In genomic region chr10:5631936-5632335, GRCh38 we compare ENCODE assay signal across 17 cellular contexts. TPM values are rescaled to one million over a fixed set of nuclear protein-coding genes. Genes with fewer than 3 reads are reported as not detected.
DNase-seq lines count a peak whose midpoint lies in the region; ATAC-seq, FAIRE-seq and TF ChIP-seq lines count a peak whose summit lies in the region.
"Had no signal": no experiment of that assay in that cellular context is flagged by ENCODE, and none has a peak within 500 bp of the region (broad histone marks: within the 10 kb centered on the region; RNA-seq: fewer than 3 reads in every experiment).

No MANE protein-coding gene starts in this region.

- ATAC-seq in A549, result peak; percentile 15 to 23; a peak in 3 of 6 replicates
- ATAC-seq in HG03045 (IDR thresholded peaks at IDR 0.05; ENCODE audit: unreplicated experiment), result no peak

- FAIRE-seq in A549 (lab: Jason Lieb, UNC), result no peak

- H3K27ac ChIP-seq in A549 (peak overlapping the region; percentile 54 to 60), PC-9 (no peak overlapping the region), prostate gland (peak overlapping the region; percentile 18 to 27)
- H3K27ac ChIP-seq: brain microvascular endothelial cell had no signal

- POLR2A ChIA-PET in A549 (lab: Yijun Ruan, JAX) (no interaction called here), PC-9 (lab: Charles Lee; ENCODE audit: unreplicated experiment) (no interaction called here), GM10248 (lab: Yijun Ruan, JAX) (no interaction called here)

- H3K9me3 ChIP-seq in A549 (no peaks in the 10 kb centered on the region), PC-9 (ENCODE audit: insufficient read depth, low read depth) (no peaks in the 10 kb centered on the region), prostate gland (no peaks in the 10 kb centered on the region)

- no peak overlapping the region for H3K4me3 ChIP-seq in A549
- no peak overlapping the region for H3K4me3 ChIP-seq in PC-9
- no peak overlapping the region for H3K4me3 ChIP-seq in fibroblast of mammary gland (ENCODE audit: control insufficient read depth, low read depth, low read length)
- H3K4me3 ChIP-seq in prostate gland, result no peak overlapping the region

- peak overlapping the region; percentile 73 for H3K4me2 ChIP-seq in A549
- H3K4me2 ChIP-seq in PC-9, result peak overlapping the region; percentile 26; the same call in 1 of the 2 replicates

- intact Hi-C loops in PC-9 (cut with micrococcal nuclease; ENCODE audit: unreplicated experiment), result no loop called here
- intact Hi-C loops in prostate gland (cut with DNase I), result loop anchor here (10.0 kb wide), 1 partner anchor 243 kb away; no protein-coding TSS in a partner anchor

- no peak for TF ChIP-seq POLR2A in A549 (IDR thresholded peaks at IDR 0.05; ENCODE audit: low read length)
- no peak for TF ChIP-seq POLR2A in prostate gland (IDR thresholded peaks at IDR 0.05)

- no TSS peak for BruUV-seq in PC-9 (replicated peaks; lab: Mats Ljungman, UMichigan)

- no peaks in the 10 kb centered on the region for H3K9me2 ChIP-seq in PC-9 (ENCODE audit: insufficient read depth)

- H3K4me1 ChIP-seq in A549 (peaks cover 27% of the 10 kb centered on the region), PC-9 (replicated peaks; ENCODE audit: insufficient read depth) (peaks cover 14% of the 10 kb centered on the region; the same call in 1 of the 2 replicates), prostate gland (replicated peaks) (no peaks in the 10 kb centered on the region)

- WGBS in A549 (ENCODE audit: missing lambda C conversion rate), result 33% methylated on average over 10 of the region's 10 CpGs
- 51% methylated on average over 10 of the region's 10 CpGs for WGBS in prostate gland

- H2AFZ ChIP-seq in PC-9, result no peak overlapping the region

- TF ChIP-seq EP300 in A549 (IDR thresholded peaks at IDR 0.05), result no peak

- CTCF ChIA-PET in A549 (lab: Yijun Ruan, JAX), result interaction anchor here (1.1 to 5.2 kb wide), 3 partner anchors 9 to 191 kb away, joined by 5 to 47 read pairs (median 38); no protein-coding TSS in a partner anchor
- CTCF ChIA-PET in PC-9 (lab: Charles Lee), result no interaction called here
- CTCF ChIA-PET in GM10248 (lab: Yijun Ruan, JAX), result interaction anchor here (1.3 to 7.5 kb wide), 4 partner anchors 10 to 793 kb away, joined by 3 to 73 read pairs (median 15); no protein-coding TSS in a partner anchor

- peaks cover 9% of the 10 kb centered on the region; the same call in 1 of the 2 replicates for H3F3A ChIP-seq in PC-9 (ENCODE audit: insufficient read depth, low read depth)

- H4K20me1 ChIP-seq in PC-9 (ENCODE audit: insufficient read depth), result no peaks in the 10 kb centered on the region

- DNase-seq in A549 (ENCODE audit: low read depth in 1 of 2, low spot score in 1 of 2) (no peak), PC-9 (no peak), fibroblast of mammary gland (ENCODE audit: low read depth) (peak; percentile 24), prostate gland (ENCODE audit: low spot score) (no peak), KBM-7 (no peak), GM10248 (ENCODE audit: extremely low spot score) (no peak), medulla oblongata (ENCODE audit: extremely low spot score) (no peak)
- DNase-seq: activated CD8-positive, alpha-beta memory T cell treated with anti-CD3 and anti-CD28 coated beads, Interleukin-2, amount 50 U/mL, for 4 hours; activated naive CD4-positive, alpha-beta T cell treated with Interleukin-2 at 50 U/mL for 16 hours; brain microvascular endothelial cell; effector CD4-positive, alpha-beta T cell; GDM1; NCI-H2107; SIG-M5; stimulated activated CD4-positive, alpha-beta T cell treated with anti-CD3 and anti-CD28 coated beads, Interleukin-4, amount 100 ng/mL, for 24 hours; T-helper 9 cell had no signal

- H3K27me3 ChIP-seq in PC-9 (ENCODE audit: insufficient read depth, low read depth) (no peaks in the 10 kb centered on the region), prostate gland (replicated peaks; ENCODE audit: insufficient read depth) (no peaks in the 10 kb centered on the region)
- H3K27me3 ChIP-seq: brain microvascular endothelial cell had no signal

- in situ Hi-C loops in KBM-7 (cut with MboI; ENCODE audit: low pct_unique_long_range_greater_than_20kb, low sequenced_read_pairs), result no loop called here

- no peaks in the 10 kb centered on the region for H3K36me3 ChIP-seq in PC-9 (ENCODE audit: low read depth)
- H3K36me3 ChIP-seq in prostate gland, result no peaks in the 10 kb centered on the region
- H3K36me3 ChIP-seq: brain microvascular endothelial cell had no signal

- no peak for TF ChIP-seq RAD21 in A549 (conservative IDR thresholded peaks at IDR 0.05 in 1 of 2, IDR thresholded peaks at IDR 0.05 in 1 of 2)

- no peaks in the 10 kb centered on the region for H3K79me2 ChIP-seq in PC-9 (ENCODE audit: low read depth)

- TF ChIP-seq CTCF in A549 (IDR thresholded peaks at IDR 0.05) (no peak), PC-9 (conservative IDR thresholded peaks at IDR 0.05) (no peak), fibroblast of mammary gland (conservative IDR thresholded peaks at IDR 0.05; ENCODE audit: control insufficient read depth, insufficient read depth, low read depth, low read length) (no peak), prostate gland (IDR thresholded peaks at IDR 0.05) (no peak), GM10248 (IDR thresholded peaks at IDR 0.05; ENCODE audit: control extremely low read depth, extremely low read depth, low read depth, missing control alignments) (no peak)

TF ChIP-seq in A549, 52 proteins besides CTCF, POLR2A, EP300 and RAD21:
- TF ChIP-seq NFE2L2 (conservative IDR thresholded peaks at IDR 0.05; ENCODE audit: low read length), result no peak
- 0 out of 2 replicates have a peak, but pooled peaks have one; percentile 22 for TF ChIP-seq MAX (IDR thresholded peaks at IDR 0.05)
TF ChIP-seq in A549: peak in this region for 1.

RNA-seq across cellular contexts. Expression of gene ASB13, which starts 34.5 kb away (rescaled TPM):
- polyA plus RNA-seq in A549 (2011; rRNA removed) (12.9 and 14.7 TPM in 2 replicates), A549 (2017; fragmentation: RNase III; extraction: RNeasy Plus Mini Kit Qiagen cat#74134 plus additional on column Dnase treatment) (9.0 to 10.9 TPM (median 10.5 TPM) in 3 replicates)
- 9.1 and 11.6 TPM in 2 replicates for polyA plus RNA-seq in A549 (2012; cell fraction: cytosol; rRNA removed)
- 9.0 and 9.7 TPM in 2 replicates for polyA plus RNA-seq in A549 (2012; cell fraction: nucleus; rRNA removed)
- polyA minus RNA-seq in A549 (2011; rRNA and poly(A)+ RNA removed), result 21.5 and 22.5 TPM in 2 replicates
- total RNA-seq in PC-9 (2021) (16.9 and 22.2 TPM in 2 replicates), prostate gland (10 to 100 TPM; 16.6 to 24.5 TPM)

RNA-seq across cellular contexts. Expression of gene TASOR2, which starts 52.7 kb away (rescaled TPM):
- polyA plus RNA-seq in A549 (2011; rRNA removed), result 79.4 and 96.7 TPM in 2 replicates
- polyA plus RNA-seq in A549 (2012; cell fraction: cytosol; rRNA removed), result 15.3 and 17.8 TPM in 2 replicates
- 19.0 and 21.5 TPM in 2 replicates for polyA plus RNA-seq in A549 (2012; cell fraction: nucleus; rRNA removed)
- polyA plus RNA-seq in A549 (2017; fragmentation: RNase III; extraction: RNeasy Plus Mini Kit Qiagen cat#74134 plus additional on column Dnase treatment), result 26.7 to 32.7 TPM (median 27.0 TPM) in 3 replicates
- polyA minus RNA-seq in A549 (2011; rRNA and poly(A)+ RNA removed), result 68.7 TPM in 2 replicates
- total RNA-seq in PC-9 (2021), result 41.8 and 60.7 TPM in 2 replicates
- total RNA-seq in prostate gland, result 10 to 100 TPM; 55.0 to 97.9 TPM
